Comparison of ENCODE assay signal across 19 cellular contexts in genomic region chr9:136099547-136099946, GRCh38.
"Had no signal": no experiment of that assay in that cellular context is flagged by ENCODE, and none has a peak within 500 bp of the region (broad histone marks: within the 10 kb centered on the region; RNA-seq: fewer than 3 reads in every experiment).

No MANE protein-coding gene starts in this region.

- ATAC-seq: foreskin keratinocyte, left colon, mucosa of descending colon, psoas muscle had no signal

- H3K27me3 ChIP-seq: heart left ventricle, sigmoid colon had no signal

- H3K4me3 Mint-ChIP-seq: endodermal cell had no signal

- H3K36me3 ChIP-seq: colonic mucosa, heart left ventricle, sigmoid colon had no signal

- H3K27ac Mint-ChIP-seq: endodermal cell had no signal

- DNase-seq: colonic mucosa; effector CD4-positive, alpha-beta T cell; endodermal cell; erythroblast; foreskin keratinocyte; hippocampal formation; left colon; mammary epithelial cell; mucosa of descending colon; psoas muscle; retina; sigmoid colon; stimulated activated CD4-positive, alpha-beta T cell treated with anti-CD3 and anti-CD28 coated beads, Interleukin-2, amount 100 ng/mL, for 24 hours; stimulated activated CD4-positive, alpha-beta T cell treated with anti-CD3 and anti-CD28 coated beads, Interleukin-4, amount 100 ng/mL, for 4 hours; stimulated activated naive CD4-positive, alpha-beta T cell treated with Interleukin-2 at 50 U/mL for 16 hours; trophoblast cell had no signal

- H3K4me3 ChIP-seq: colonic mucosa, mucosa of descending colon, psoas muscle, sigmoid colon, skin epidermis had no signal

- H3K9me3 ChIP-seq: colonic mucosa, heart left ventricle, mucosa of descending colon, psoas muscle, sigmoid colon had no signal

- H3K9me3 Mint-ChIP-seq: endodermal cell; naive thymus-derived CD8-positive, alpha-beta T cell had no signal

- H3K36me3 Mint-ChIP-seq: naive thymus-derived CD8-positive, alpha-beta T cell had no signal

- H3K27ac ChIP-seq: colonic mucosa, foreskin keratinocyte, psoas muscle, skin epidermis had no signal
